8 cellular contexts compared by ENCODE assay signal in the genomic region with DNA sequence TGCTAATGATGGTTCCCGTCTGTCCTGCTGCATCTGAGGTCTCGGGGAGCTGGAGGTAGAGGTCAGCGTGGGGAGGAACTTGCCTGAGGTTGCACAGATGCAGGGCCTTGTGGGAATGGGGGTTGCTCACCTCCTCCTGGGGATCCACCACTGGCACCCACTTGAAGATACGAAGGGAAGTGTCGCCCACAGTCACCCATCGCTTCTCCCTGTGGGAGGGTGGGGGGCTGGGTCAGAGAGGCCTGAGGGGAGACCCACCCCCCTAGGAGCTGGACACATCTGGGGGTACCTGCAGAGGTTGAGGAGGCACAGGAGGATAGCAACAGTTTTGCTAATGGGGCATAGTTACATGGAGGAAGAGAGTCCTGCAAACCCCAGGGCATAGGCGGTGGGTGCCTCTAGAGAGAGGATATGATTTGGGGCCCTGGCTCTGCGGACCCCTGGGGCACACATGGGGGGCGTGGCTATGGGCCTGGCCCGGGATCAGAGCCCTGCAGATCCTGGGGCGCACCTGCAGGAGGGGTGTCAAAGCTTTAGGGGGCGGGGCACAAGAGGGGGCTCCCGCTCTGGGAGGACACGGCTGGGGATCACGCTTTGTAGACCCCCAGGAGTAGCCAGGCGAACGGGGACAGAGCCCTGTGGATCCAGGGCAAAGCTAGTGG. TPM values are rescaled to one million over a fixed set of nuclear protein-coding genes. Genes with fewer than 3 reads are reported as not detected.
DNase-seq lines count a peak whose midpoint lies in the region; ATAC-seq, FAIRE-seq and TF ChIP-seq lines count a peak whose summit lies in the region.

No MANE protein-coding gene starts in this region.

- dilution Hi-C loops in keratinocyte (cut with MboI; ENCODE audit: extremely low pct_ligation_motif_present, low sequenced_read_pairs) = loop anchor here (25.0 kb wide), 1 partner anchor 106 kb away; a partner anchor contains a TSS

- peak overlapping the region; percentile 93 for H3K27ac ChIP-seq in keratinocyte (ENCODE audit: control insufficient read depth, insufficient read depth, low read length)
- peak overlapping the region; percentile 92 for H3K27ac ChIP-seq in suprapubic skin

- H3K9me3 Mint-ChIP-seq in activated naive CD8-positive, alpha-beta T cell treated with anti-CD3 and anti-CD28 coated beads, Interleukin-2, amount 50 U/mL, for 24 hours = no peaks in the 10 kb centered on the region

- no peak for TF ChIP-seq CTCF in keratinocyte (optimal IDR thresholded peaks at IDR 0.05 in 1 of 3, IDR thresholded peaks at IDR 0.05 in 1 of 3, conservative IDR thresholded peaks at IDR 0.05 in 1 of 3; ENCODE audit: extremely low read depth in 1 of 3, insufficient read depth in 2 of 3, low read length in 3 of 3)
- no peak for TF ChIP-seq CTCF in suprapubic skin (IDR thresholded peaks at IDR 0.05)

- H3K36me3 ChIP-seq in keratinocyte (ENCODE audit: control insufficient read depth in 2 of 2, extremely low read depth in 1 of 2, insufficient read depth in 2 of 2, low read length in 2 of 2) (peaks cover 6 to 8% of the 10 kb centered on the region in 2 experiments), suprapubic skin (peaks cover 29% of the 10 kb centered on the region)

- FAIRE-seq in keratinocyte (lab: Jason Lieb, UNC) = no peak

- H3K4me2 ChIP-seq in keratinocyte (ENCODE audit: control insufficient read depth, extremely low read depth, insufficient read depth, low read depth, low read length) = peak overlapping the region; percentile 83

- peaks cover 44% of the 10 kb centered on the region for H3K4me1 Mint-ChIP-seq in activated naive CD8-positive, alpha-beta T cell treated with anti-CD3 and anti-CD28 coated beads, Interleukin-2, amount 50 U/mL, for 24 hours

- peaks cover 35% of the 10 kb centered on the region for H3K4me1 ChIP-seq in keratinocyte (ENCODE audit: control insufficient read depth, extremely low read depth, insufficient read depth, low read length)
- H3K4me1 ChIP-seq in suprapubic skin = peaks cover 48% of the 10 kb centered on the region

- peak overlapping the region; percentile 80 for H3K27ac Mint-ChIP-seq in activated naive CD8-positive, alpha-beta T cell treated with anti-CD3 and anti-CD28 coated beads, Interleukin-2, amount 50 U/mL, for 24 hours

- H3K27me3 ChIP-seq in keratinocyte (ENCODE audit: control insufficient read depth, extremely low read depth, insufficient read depth, low read length) (no peaks in the 10 kb centered on the region), suprapubic skin (no peaks in the 10 kb centered on the region)

- DNase-seq in NCI-H146 (lab: John Stamatoyannopoulos, UW) = peak; percentile 49
- no peak for DNase-seq in NCI-H146 treated with DMSO at 0.1 percent for 48 hours (lab: John Stamatoyannopoulos, UW; ENCODE audit: unreplicated experiment)
- peak; percentile 37 for DNase-seq in activated naive CD8-positive, alpha-beta T cell treated with anti-CD3 and anti-CD28 coated beads, Interleukin-2, amount 50 U/mL, for 24 hours
- no peak for DNase-seq in keratinocyte (ENCODE audit: low read depth, low spot score)
- DNase-seq in suprapubic skin (ENCODE audit: low spot score in 2 of 2) = no peak

- peak overlapping the region; percentile 83 for H2AFZ ChIP-seq in keratinocyte (ENCODE audit: control insufficient read depth, low read length)

- WGBS in suprapubic skin = 16% methylated on average over 8 of the region's 17 CpGs

- H3K36me3 Mint-ChIP-seq in activated naive CD8-positive, alpha-beta T cell treated with anti-CD3 and anti-CD28 coated beads, Interleukin-2, amount 50 U/mL, for 24 hours (ENCODE audit: low read depth) = peaks cover 14% of the 10 kb centered on the region

- no peaks in the 10 kb centered on the region for H4K20me1 ChIP-seq in keratinocyte (ENCODE audit: control insufficient read depth, extremely low read depth, insufficient read depth, low read length)

- no peak for TF ChIP-seq EP300 in suprapubic skin (IDR thresholded peaks at IDR 0.05)

- no peak for TF ChIP-seq POLR2A in suprapubic skin (IDR thresholded peaks at IDR 0.05)

- peak overlapping the region; percentile 84 for H3K9ac ChIP-seq in keratinocyte (ENCODE audit: control insufficient read depth, extremely low read depth, insufficient read depth, low read length)

- peak overlapping the region; percentile 74 to 85 (median 80) for H3K4me3 ChIP-seq in keratinocyte (ENCODE audit: control insufficient read depth in 2 of 3, extremely low read depth in 1 of 3, insufficient read depth in 2 of 3, low read depth in 1 of 3, low read length in 3 of 3)
- peak overlapping the region; percentile 79 for H3K4me3 ChIP-seq in suprapubic skin

- peak overlapping the region; percentile 85 for H3K4me3 Mint-ChIP-seq in activated naive CD8-positive, alpha-beta T cell treated with anti-CD3 and anti-CD28 coated beads, Interleukin-2, amount 50 U/mL, for 24 hours

- no peaks in the 10 kb centered on the region for H3K9me3 ChIP-seq in keratinocyte (ENCODE audit: control insufficient read depth, low read depth, low read length)
- no peaks in the 10 kb centered on the region for H3K9me3 ChIP-seq in suprapubic skin

- H3K27me3 Mint-ChIP-seq in activated naive CD8-positive, alpha-beta T cell treated with anti-CD3 and anti-CD28 coated beads, Interleukin-2, amount 50 U/mL, for 24 hours = no peaks in the 10 kb centered on the region

- H3K9me1 ChIP-seq in keratinocyte (ENCODE audit: control insufficient read depth, extremely low read depth, insufficient read depth, low read length) = peaks cover 2% of the 10 kb centered on the region

- H3K79me2 ChIP-seq in keratinocyte (ENCODE audit: control insufficient read depth, insufficient read depth, low read length) = peaks cover 10% of the 10 kb centered on the region

- ATAC-seq in HG03439 (IDR thresholded peaks at IDR 0.05; ENCODE audit: unreplicated experiment) (peak; percentile 11), HG02610 (IDR thresholded peaks at IDR 0.05; ENCODE audit: unreplicated experiment) (no peak), HG03139 (IDR thresholded peaks at IDR 0.05; ENCODE audit: unreplicated experiment) (no peak)
- no peak for ATAC-seq in activated naive CD8-positive, alpha-beta T cell treated with anti-CD3 and anti-CD28 coated beads, Interleukin-2, amount 50 U/mL, for 24 hours

RNA-seq across cellular contexts. Expression of a gene that starts 0.7 kb away (rescaled TPM):
- polyA plus RNA-seq in keratinocyte = 18.5 to 22.4 TPM (median 19.2 TPM) in 3 replicates
- 8.7 TPM for polyA plus RNA-seq in keratinocyte (2011; ENCODE audit: low read depth)
- polyA plus RNA-seq in keratinocyte (2011; cell fraction: cytosol; rRNA removed) = 13.6 and 19.0 TPM in 2 replicates
- polyA plus RNA-seq in keratinocyte (2011; cell fraction: nucleus; rRNA removed) = 5.0 and 7.4 TPM in 2 replicates
- 16.9 and 20.2 TPM in 2 replicates for polyA plus RNA-seq in keratinocyte (2012; ENCODE audit: low replicate concordance)
- 4.5 to 7.5 TPM (median 5.8 TPM) in 3 replicates for polyA minus RNA-seq in keratinocyte
- polyA minus RNA-seq in keratinocyte (2011; cell fraction: cytosol; rRNA and poly(A)+ RNA removed) = 14.6 TPM
- polyA minus RNA-seq in keratinocyte (2011; cell fraction: nucleus; rRNA and poly(A)+ RNA removed) = 3.0 and 5.2 TPM in 2 replicates
- 10 to 100 TPM; 32.3 to 47.2 (median 43.9) TPM for total RNA-seq in suprapubic skin

RNA-seq across cellular contexts. Expression of a gene that starts 3.2 kb away (rescaled TPM):
- polyA plus RNA-seq in keratinocyte = 2.1 to 3.2 TPM (median 2.6 TPM) in 3 replicates
- 0.27 TPM for polyA plus RNA-seq in keratinocyte (2011; ENCODE audit: low read depth)
- polyA plus RNA-seq in keratinocyte (2011; cell fraction: cytosol; rRNA removed) = 3.6 and 5.4 TPM in 2 replicates
- 4.5 and 5.8 TPM in 2 replicates for polyA plus RNA-seq in keratinocyte (2011; cell fraction: nucleus; rRNA removed)
- polyA plus RNA-seq in keratinocyte (2012; ENCODE audit: low replicate concordance) = 1.3 and 2.6 TPM in 2 replicates
- 2.7 to 4.2 TPM (median 2.7 TPM) in 3 replicates for polyA minus RNA-seq in keratinocyte
- 2.7 TPM for polyA minus RNA-seq in keratinocyte (2011; cell fraction: cytosol; rRNA and poly(A)+ RNA removed)
- 0.53 and 1.6 TPM in 2 replicates for polyA minus RNA-seq in keratinocyte (2011; cell fraction: nucleus; rRNA and poly(A)+ RNA removed)
- 1 to 10 TPM in 1 of 4 donors, under 1 TPM in 3; 0.30 to 1.3 (median 0.71) TPM for total RNA-seq in suprapubic skin

RNA-seq across cellular contexts. Expression of a gene that starts 30.2 kb away (rescaled TPM):
- 9.6 to 15.0 TPM (median 10.2 TPM) in 3 replicates for polyA plus RNA-seq in keratinocyte
- 2.2 TPM for polyA plus RNA-seq in keratinocyte (2011; ENCODE audit: low read depth)
- 5.7 and 16.5 TPM in 2 replicates for polyA plus RNA-seq in keratinocyte (2011; cell fraction: cytosol; rRNA removed)
- 24.0 and 32.9 TPM in 2 replicates for polyA plus RNA-seq in keratinocyte (2011; cell fraction: nucleus; rRNA removed)
- polyA plus RNA-seq in keratinocyte (2012; ENCODE audit: low replicate concordance) = 8.3 and 25.1 TPM in 2 replicates
- polyA minus RNA-seq in keratinocyte = 8.6 to 28.7 TPM (median 11.7 TPM) in 3 replicates
- polyA minus RNA-seq in keratinocyte (2011; cell fraction: cytosol; rRNA and poly(A)+ RNA removed) = 46.2 TPM
- 18.1 and 25.4 TPM in 2 replicates for polyA minus RNA-seq in keratinocyte (2011; cell fraction: nucleus; rRNA and poly(A)+ RNA removed)
- total RNA-seq in suprapubic skin = 10 to 100 TPM; 21.7 to 28.7 (median 24.5) TPM

RNA-seq across cellular contexts. Expression of a gene that starts 55.7 kb away (rescaled TPM):
- polyA plus RNA-seq in keratinocyte = 8.1 to 12.7 TPM (median 10.8 TPM) in 3 replicates
- polyA plus RNA-seq in keratinocyte (2011; ENCODE audit: low read depth) = 2.3 TPM
- 10.3 and 13.2 TPM in 2 replicates for polyA plus RNA-seq in keratinocyte (2011; cell fraction: cytosol; rRNA removed)
- 16.6 and 23.6 TPM in 2 replicates for polyA plus RNA-seq in keratinocyte (2011; cell fraction: nucleus; rRNA removed)
- polyA plus RNA-seq in keratinocyte (2012; ENCODE audit: low replicate concordance) = 8.0 and 11.6 TPM in 2 replicates
- 11.8 to 14.7 TPM (median 13.6 TPM) in 3 replicates for polyA minus RNA-seq in keratinocyte
- 10.6 TPM for polyA minus RNA-seq in keratinocyte (2011; cell fraction: cytosol; rRNA and poly(A)+ RNA removed)
- polyA minus RNA-seq in keratinocyte (2011; cell fraction: nucleus; rRNA and poly(A)+ RNA removed) = 12.5 and 14.9 TPM in 2 replicates
- 10 to 100 TPM; 25.7 to 41.0 (median 32.7) TPM for total RNA-seq in suprapubic skin

Comparison
In these comparisons a context has a peak if more than half of its experiments do, and no peak if none do; other contexts are left out.
1. DNase-seq: peak in NCI-H146 (single experiment) and activated naive CD8-positive, alpha-beta T cell treated with anti-CD3 and anti-CD28 coated beads, Interleukin-2, amount 50 U/mL, for 24 hours (single experiment); none in NCI-H146 treated with DMSO at 0.1 percent for 48 hours (single experiment), keratinocyte (single experiment) and suprapubic skin (0 of 2).